ENCODE assay signal across 8 cellular contexts in the genomic region with DNA sequence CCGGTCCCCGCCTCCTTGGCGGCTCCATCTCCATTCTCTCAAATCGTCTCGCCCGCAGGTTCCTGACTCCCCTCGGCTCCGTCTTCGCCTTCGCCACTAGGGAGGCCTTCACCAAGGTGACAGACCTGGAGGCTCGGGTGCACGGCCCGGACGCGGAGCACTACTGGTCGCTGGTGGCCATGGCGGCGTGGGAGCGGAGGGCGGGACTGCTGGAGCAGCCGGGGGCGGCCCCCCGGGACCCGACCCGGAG. TPM values are rescaled to one million over a fixed set of nuclear protein-coding genes. Genes with fewer than 3 reads are reported as not detected.
DNase-seq lines count a peak whose midpoint lies in the region; ATAC-seq and TF ChIP-seq lines count a peak whose summit lies in the region.

No MANE protein-coding gene starts in this region.

- H3K9me3 Mint-ChIP-seq in activated CD4-positive, alpha-beta T cell treated with anti-CD3 and anti-CD28 coated beads, Interleukin-2, amount 10 ng/mL, durations not matched to agents 7 days and 5 days, result no peaks in the 10 kb centered on the region
- H3K9me3 Mint-ChIP-seq in activated CD8-positive, alpha-beta T cell treated with anti-CD3 and anti-CD28 coated beads, Interleukin-2, amount 10 ng/mL, durations not matched to agents 7 days and 5 days (ENCODE audit: insufficient read depth), result no peaks in the 10 kb centered on the region
- H3K9me3 Mint-ChIP-seq in immature natural killer cell, result no peaks in the 10 kb centered on the region

- CTCF ChIA-PET in activated CD4-positive, alpha-beta T cell treated with anti-CD3 and anti-CD28 coated beads, Interleukin-2, amount 10 ng/mL, durations not matched to agents 7 days and 5 days (lab: Charles Lee), result interaction anchor here (0.6 to 2.4 kb wide), 36 partner anchors 10 to 1066 kb away, joined by 3 to 20 read pairs (median 4); partner anchors contain the start of genes ARRB2, C17orf107, CHRNE and CXCL16
- CTCF ChIA-PET in activated CD8-positive, alpha-beta T cell treated with anti-CD3 and anti-CD28 coated beads, Interleukin-2, amount 10 ng/mL, durations not matched to agents 7 days and 5 days (lab: Charles Lee), result interaction anchor here (0.6 to 3.3 kb wide), 30 partner anchors 9 to 274 kb away, joined by 3 to 37 read pairs (median 4); partner anchors contain the start of genes ARRB2, C17orf107, CHRNE and MED11

- H3K9me3 ChIP-seq in testis, result no peaks in the 10 kb centered on the region

- H3K4me1 Mint-ChIP-seq in activated CD4-positive, alpha-beta T cell treated with anti-CD3 and anti-CD28 coated beads, Interleukin-2, amount 10 ng/mL, durations not matched to agents 7 days and 5 days, result peaks cover 33% of the 10 kb centered on the region
- peaks cover 29% of the 10 kb centered on the region for H3K4me1 Mint-ChIP-seq in activated CD8-positive, alpha-beta T cell treated with anti-CD3 and anti-CD28 coated beads, Interleukin-2, amount 10 ng/mL, durations not matched to agents 7 days and 5 days (ENCODE audit: low read depth)
- H3K4me1 Mint-ChIP-seq in immature natural killer cell, result peaks cover 10 to 13% of the 10 kb centered on the region in 2 donors

- peak overlapping the region; percentile 59 to 72 for H3K4me3 ChIP-seq in testis

- ATAC-seq in activated CD8-positive, alpha-beta T cell treated with anti-CD3 and anti-CD28 coated beads, Interleukin-2, amount 10 ng/mL, durations not matched to agents 7 days and 5 days, result no peak
- ATAC-seq in HG02870 (IDR thresholded peaks at IDR 0.05; ENCODE audit: unreplicated experiment), result no peak

- DNase-seq in activated CD4-positive, alpha-beta T cell treated with anti-CD3 and anti-CD28 coated beads, Interleukin-2, amount 10 ng/mL, durations not matched to agents 7 days and 5 days, result no peak
- no peak for DNase-seq in activated CD4-positive, alpha-beta T cell treated with anti-CD3 and anti-CD28 coated beads, Interleukin-2, amount 50 U/mL, for 1 hour
- no peak for DNase-seq in activated CD8-positive, alpha-beta T cell treated with anti-CD3 and anti-CD28 coated beads, Interleukin-2, amount 10 ng/mL, durations not matched to agents 7 days and 5 days
- DNase-seq in immature natural killer cell, result no peak
- no peak for DNase-seq in testis
- DNase-seq in HPDE6-E6E7 (ENCODE audit: extremely low spot score), result no peak
- no peak for DNase-seq in hippocampal formation (lab: John Stamatoyannopoulos, UW)

- POLR2A ChIA-PET in activated CD4-positive, alpha-beta T cell treated with anti-CD3 and anti-CD28 coated beads, Interleukin-2, amount 10 ng/mL, durations not matched to agents 7 days and 5 days (lab: Charles Lee), result interaction anchor here (0.5 kb wide), 1 partner anchor 260 kb away, joined by 6 read pairs; no protein-coding TSS in a partner anchor
- POLR2A ChIA-PET in activated CD8-positive, alpha-beta T cell treated with anti-CD3 and anti-CD28 coated beads, Interleukin-2, amount 10 ng/mL, durations not matched to agents 7 days and 5 days (lab: Charles Lee), result interaction anchor here (0.5 to 2.8 kb wide), 9 partner anchors 10 to 129 kb away, joined by 3 to 12 read pairs (median 4); partner anchors contain the start of genes MED11, PLD2 and TM4SF5

- H3K36me3 Mint-ChIP-seq in activated CD4-positive, alpha-beta T cell treated with anti-CD3 and anti-CD28 coated beads, Interleukin-2, amount 10 ng/mL, durations not matched to agents 7 days and 5 days (ENCODE audit: low read depth), result no peaks in the 10 kb centered on the region
- no peaks in the 10 kb centered on the region for H3K36me3 Mint-ChIP-seq in activated CD8-positive, alpha-beta T cell treated with anti-CD3 and anti-CD28 coated beads, Interleukin-2, amount 10 ng/mL, durations not matched to agents 7 days and 5 days (ENCODE audit: low read depth)
- no peaks in the 10 kb centered on the region for H3K36me3 Mint-ChIP-seq in immature natural killer cell

- peaks cover 24% of the 10 kb centered on the region for H3K4me1 ChIP-seq in testis

- peak overlapping the region; percentile 71 to 91 for H3K27ac ChIP-seq in testis

- H3K27me3 ChIP-seq in testis, result no peaks in the 10 kb centered on the region

- H3K27ac Mint-ChIP-seq in activated CD4-positive, alpha-beta T cell treated with anti-CD3 and anti-CD28 coated beads, Interleukin-2, amount 10 ng/mL, durations not matched to agents 7 days and 5 days, result peak overlapping the region; percentile 52
- peak overlapping the region; percentile 81 for H3K27ac Mint-ChIP-seq in activated CD8-positive, alpha-beta T cell treated with anti-CD3 and anti-CD28 coated beads, Interleukin-2, amount 10 ng/mL, durations not matched to agents 7 days and 5 days
- H3K27ac Mint-ChIP-seq in immature natural killer cell, result peak overlapping the region in 4 of 6 donors; percentile 16 to 71 (median 58)

- TF ChIP-seq CTCF in testis (IDR thresholded peaks at IDR 0.05), result no peak

- WGBS in testis, 2 donors, result 0% methylated on average over 19 of the region's 25 CpGs; no CpG with 5 or more reads in 1 of the 2 donors

- peaks cover 42% of the 10 kb centered on the region for H3K27me3 Mint-ChIP-seq in activated CD4-positive, alpha-beta T cell treated with anti-CD3 and anti-CD28 coated beads, Interleukin-2, amount 10 ng/mL, durations not matched to agents 7 days and 5 days
- peaks cover 43% of the 10 kb centered on the region for H3K27me3 Mint-ChIP-seq in activated CD8-positive, alpha-beta T cell treated with anti-CD3 and anti-CD28 coated beads, Interleukin-2, amount 10 ng/mL, durations not matched to agents 7 days and 5 days (ENCODE audit: low read depth)
- peaks cover 22 to 23% (median 22%) of the 10 kb centered on the region in 3 donors for H3K27me3 Mint-ChIP-seq in immature natural killer cell (ENCODE audit: low read depth in 3 of 3)

- H3K36me3 ChIP-seq in testis (ENCODE audit: low read depth, missing control alignments), result no peaks in the 10 kb centered on the region

- intact Hi-C loops in testis (cut with DNase I; ENCODE audit: low total_unique reads), result no loop called here

- TF ChIP-seq POLR2A in testis (IDR thresholded peaks at IDR 0.05), result no peak

- peak overlapping the region; percentile 62 for H3K4me3 Mint-ChIP-seq in activated CD4-positive, alpha-beta T cell treated with anti-CD3 and anti-CD28 coated beads, Interleukin-2, amount 10 ng/mL, durations not matched to agents 7 days and 5 days
- peak overlapping the region; percentile 80 for H3K4me3 Mint-ChIP-seq in activated CD8-positive, alpha-beta T cell treated with anti-CD3 and anti-CD28 coated beads, Interleukin-2, amount 10 ng/mL, durations not matched to agents 7 days and 5 days
- peak overlapping the region; percentile 65 to 77 (median 69) for H3K4me3 Mint-ChIP-seq in immature natural killer cell

RNA-seq across cellular contexts. Expression of gene GLTPD2, which starts 0.9 kb away (rescaled TPM):
- not detected for total RNA-seq in activated CD4-positive, alpha-beta T cell treated with anti-CD3 and anti-CD28 coated beads, Interleukin-2, amount 10 ng/mL, durations not matched to agents 7 days and 5 days
- not detected for total RNA-seq in activated CD8-positive, alpha-beta T cell treated with anti-CD3 and anti-CD28 coated beads, Interleukin-2, amount 10 ng/mL, durations not matched to agents 7 days and 5 days
- under 1 TPM in 2 of 3 donors, not detected in 1; 0.57 to 0.74 TPM for polyA plus RNA-seq in immature natural killer cell
- total RNA-seq in testis, result not detected
- polyA plus RNA-seq in testis (ENCODE audit: insufficient read depth, low read depth, low replicate concordance), result not detected

RNA-seq across cellular contexts. Expression of gene VMO1, which starts 3.5 kb away (rescaled TPM):
- total RNA-seq in activated CD4-positive, alpha-beta T cell treated with anti-CD3 and anti-CD28 coated beads, Interleukin-2, amount 10 ng/mL, durations not matched to agents 7 days and 5 days, result under 1 TPM in 1 of 2 experiments, not detected in 1; 0.32 TPM
- total RNA-seq in activated CD8-positive, alpha-beta T cell treated with anti-CD3 and anti-CD28 coated beads, Interleukin-2, amount 10 ng/mL, durations not matched to agents 7 days and 5 days, result not detected
- polyA plus RNA-seq in immature natural killer cell (not detected), testis (ENCODE audit: insufficient read depth, low read depth, low replicate concordance) (0.98 TPM)
- total RNA-seq in testis, result 1 to 10 TPM in 1 of 2 donors, under 1 TPM in 1; 0.62 to 1.3 TPM

RNA-seq across cellular contexts. Expression of gene PSMB6, which starts 6.3 kb away (rescaled TPM):
- 100 to 1,000 TPM in 1 of 2 experiments, 10 to 100 TPM in 1; 95.3 to 115 TPM for total RNA-seq in activated CD4-positive, alpha-beta T cell treated with anti-CD3 and anti-CD28 coated beads, Interleukin-2, amount 10 ng/mL, durations not matched to agents 7 days and 5 days
- 100 to 1,000 TPM; 107 to 119 TPM for total RNA-seq in activated CD8-positive, alpha-beta T cell treated with anti-CD3 and anti-CD28 coated beads, Interleukin-2, amount 10 ng/mL, durations not matched to agents 7 days and 5 days
- polyA plus RNA-seq in immature natural killer cell, result 100 to 1,000 TPM; 327 to 701 (median 348) TPM
- 100 to 1,000 TPM; 101 to 138 TPM for total RNA-seq in testis
- polyA plus RNA-seq in testis (ENCODE audit: insufficient read depth, low read depth, low replicate concordance), result 191 TPM

RNA-seq across cellular contexts. Expression of gene PLD2, which starts 17.3 kb away (rescaled TPM):
- 10 to 100 TPM; 16.6 to 17.3 TPM for total RNA-seq in activated CD4-positive, alpha-beta T cell treated with anti-CD3 and anti-CD28 coated beads, Interleukin-2, amount 10 ng/mL, durations not matched to agents 7 days and 5 days
- 10 to 100 TPM; 11.6 to 20.0 TPM for total RNA-seq in activated CD8-positive, alpha-beta T cell treated with anti-CD3 and anti-CD28 coated beads, Interleukin-2, amount 10 ng/mL, durations not matched to agents 7 days and 5 days
- polyA plus RNA-seq in immature natural killer cell (1 to 10 TPM in 1 of 3 donors, under 1 TPM in 1, not detected in 1; 0.78 to 2.0 TPM), testis (ENCODE audit: insufficient read depth, low read depth, low replicate concordance) (11.0 TPM)
- total RNA-seq in testis, result 10 to 100 TPM; 17.5 to 31.2 TPM
